ENCODE assay signal across 21 cellular contexts in genomic region chr5:173236531-173237501, GRCh38. TPM values are rescaled to one million over a fixed set of nuclear protein-coding genes. Genes with fewer than 3 reads are reported as not detected.
DNase-seq lines count a peak whose midpoint lies in the region; ATAC-seq and TF ChIP-seq lines count a peak whose summit lies in the region.
"Had no signal": no experiment of that assay in that cellular context is flagged by ENCODE, and none has a peak within 500 bp of the region (broad histone marks: within the 10 kb centered on the region; RNA-seq: fewer than 3 reads in every experiment).

No MANE protein-coding gene starts in this region.

- peaks cover 100% of the 10 kb centered on the region for H3K27me3 ChIP-seq in endodermal cell (ENCODE audit: control insufficient read depth, insufficient read depth, low read length, poor library complexity, severe bottlenecking)
- H3K27me3 ChIP-seq in gastrocnemius medialis: peaks cover 90 to 100% (median 94%) of the 10 kb centered on the region in 3 donors

- H3K4me3 ChIP-seq in endodermal cell (ENCODE audit: low read length) (no peak overlapping the region), gastrocnemius medialis (no peak overlapping the region)
- H3K4me3 ChIP-seq: A549, colonic mucosa, left lung, psoas muscle, uterus had no signal

- H3K9me3 ChIP-seq in ES-I3 (ENCODE audit: control insufficient read depth, insufficient read depth, low read length) (no peaks in the 10 kb centered on the region), endodermal cell (ENCODE audit: control insufficient read depth, low read length) (no peaks in the 10 kb centered on the region), gastrocnemius medialis (no peaks in the 10 kb centered on the region)
- H3K9me3 ChIP-seq: A549, colonic mucosa, left lung, psoas muscle, uterus had no signal

- peaks cover 88% of the 10 kb centered on the region for H3K27me3 Mint-ChIP-seq in activated CD8-positive, alpha-beta T cell treated with anti-CD3 and anti-CD28 coated beads for 36 hours
- peaks cover 83% of the 10 kb centered on the region for H3K27me3 Mint-ChIP-seq in activated CD8-positive, alpha-beta T cell treated with anti-CD3 and anti-CD28 coated beads, Interleukin-2, amount 10 ng/mL, durations not matched to agents 7 days and 5 days (ENCODE audit: low read depth)
- H3K27me3 Mint-ChIP-seq in endodermal cell (ENCODE audit: insufficient read depth) (peaks cover 100% of the 10 kb centered on the region), nephron (ENCODE audit: low read depth) (peaks cover 100% of the 10 kb centered on the region)

- peaks cover 20% of the 10 kb centered on the region for H3K4me1 ChIP-seq in ES-I3 (ENCODE audit: insufficient read depth, low read length)
- peaks cover 3% of the 10 kb centered on the region for H3K4me1 ChIP-seq in endodermal cell (ENCODE audit: control insufficient read depth, insufficient read depth, low read length)
- peaks cover 10 to 12% of the 10 kb centered on the region in 2 donors for H3K4me1 ChIP-seq in gastrocnemius medialis

- POLR2A ChIA-PET in activated CD8-positive, alpha-beta T cell treated with anti-CD3 and anti-CD28 coated beads for 36 hours (lab: Charles Lee): interaction anchor here (0.6 to 0.9 kb wide), 2 partner anchors 8 to 380 kb away, joined by 3 read pairs; no protein-coding TSS in a partner anchor
- POLR2A ChIA-PET in activated CD8-positive, alpha-beta T cell treated with anti-CD3 and anti-CD28 coated beads, Interleukin-2, amount 10 ng/mL, durations not matched to agents 7 days and 5 days (lab: Charles Lee): no interaction called here

- DNase-seq in activated CD8-positive, alpha-beta T cell treated with anti-CD3 and anti-CD28 coated beads for 36 hours: peak; percentile 56
- no peak for DNase-seq in activated CD8-positive, alpha-beta T cell treated with anti-CD3 and anti-CD28 coated beads, Interleukin-2, amount 10 ng/mL, durations not matched to agents 7 days and 5 days
- peak; percentile 70 for DNase-seq in endodermal cell
- no peak for DNase-seq in gastrocnemius medialis
- DNase-seq: activated CD4-positive, alpha-beta memory T cell treated with anti-CD3 and anti-CD28 coated beads, Interleukin-2, amount 10 ng/mL, durations not matched to agents 7 days and 5 days; activated effector memory CD4-positive, alpha-beta T cell treated with Interleukin-2 at 50 U/mL for 16 hours; C1 segment of cervical spinal cord; colonic mucosa; left lung; NCI-H146; psoas muscle; SW 1271; uterus had no signal

- no peaks in the 10 kb centered on the region for H3K36me3 Mint-ChIP-seq in activated CD8-positive, alpha-beta T cell treated with anti-CD3 and anti-CD28 coated beads for 36 hours (ENCODE audit: low read depth)
- peaks cover 1% of the 10 kb centered on the region for H3K36me3 Mint-ChIP-seq in activated CD8-positive, alpha-beta T cell treated with anti-CD3 and anti-CD28 coated beads, Interleukin-2, amount 10 ng/mL, durations not matched to agents 7 days and 5 days (ENCODE audit: low read depth)
- H3K36me3 Mint-ChIP-seq in endodermal cell (ENCODE audit: low read depth) (no peaks in the 10 kb centered on the region), nephron (ENCODE audit: low read depth) (no peaks in the 10 kb centered on the region)

- H3K27ac Mint-ChIP-seq in activated CD8-positive, alpha-beta T cell treated with anti-CD3 and anti-CD28 coated beads for 36 hours: no peak overlapping the region
- H3K27ac Mint-ChIP-seq in activated CD8-positive, alpha-beta T cell treated with anti-CD3 and anti-CD28 coated beads, Interleukin-2, amount 10 ng/mL, durations not matched to agents 7 days and 5 days: no peak overlapping the region
- H3K27ac Mint-ChIP-seq in endodermal cell (no peak overlapping the region), nephron (no peak overlapping the region)
- H3K27ac Mint-ChIP-seq: activated CD4-positive, alpha-beta memory T cell treated with anti-CD3 and anti-CD28 coated beads, Interleukin-2, amount 10 ng/mL, durations not matched to agents 7 days and 5 days had no signal

- in situ Hi-C loops in gastrocnemius medialis (cut with MboI; ENCODE audit: low sequenced_read_pairs in 4 of 4): no loop called here

- intact Hi-C loops in activated CD8-positive, alpha-beta T cell treated with anti-CD3 and anti-CD28 coated beads for 36 hours (cut with micrococcal nuclease): loop anchor here (10.0 kb wide), 1 partner anchor 1932 kb away; the partner anchor contains the start of gene TLX3
- intact Hi-C loops in gastrocnemius medialis (cut with DNase I; ENCODE audit: low total_unique reads): no loop called here

- H3K4me3 Mint-ChIP-seq in activated CD8-positive, alpha-beta T cell treated with anti-CD3 and anti-CD28 coated beads for 36 hours: no peak overlapping the region
- no peak overlapping the region for H3K4me3 Mint-ChIP-seq in activated CD8-positive, alpha-beta T cell treated with anti-CD3 and anti-CD28 coated beads, Interleukin-2, amount 10 ng/mL, durations not matched to agents 7 days and 5 days
- H3K4me3 Mint-ChIP-seq in endodermal cell (peak overlapping the region; percentile 50), nephron (peak overlapping the region; percentile 14 to 38 (median 21))
- H3K4me3 Mint-ChIP-seq: activated CD4-positive, alpha-beta memory T cell treated with anti-CD3 and anti-CD28 coated beads, Interleukin-2, amount 10 ng/mL, durations not matched to agents 7 days and 5 days had no signal

- no peak for TF ChIP-seq CTCF in activated CD8-positive, alpha-beta T cell treated with anti-CD3 and anti-CD28 coated beads for 36 hours (IDR thresholded peaks at IDR 0.05)
- no peak for TF ChIP-seq CTCF in endodermal cell (conservative IDR thresholded peaks at IDR 0.05)
- no peak for TF ChIP-seq CTCF in nephron (IDR thresholded peaks at IDR 0.05; ENCODE audit: unreplicated experiment in 3 of 3)
- TF ChIP-seq CTCF in gastrocnemius medialis (IDR thresholded peaks at IDR 0.05 in 4 of 5, conservative IDR thresholded peaks at IDR 0.05 in 1 of 5): no peak

- TF ChIP-seq POLR2A in gastrocnemius medialis (IDR thresholded peaks at IDR 0.05): no peak

- no peak for ATAC-seq in activated CD8-positive, alpha-beta T cell treated with anti-CD3 and anti-CD28 coated beads for 36 hours
- ATAC-seq in activated CD8-positive, alpha-beta T cell treated with anti-CD3 and anti-CD28 coated beads, Interleukin-2, amount 10 ng/mL, durations not matched to agents 7 days and 5 days: no peak
- ATAC-seq in HG02678 (IDR thresholded peaks at IDR 0.05; ENCODE audit: unreplicated experiment): no peak
- ATAC-seq in gastrocnemius medialis: no peak
- no peak for ATAC-seq in HG02571 (IDR thresholded peaks at IDR 0.05; ENCODE audit: unreplicated experiment)
- ATAC-seq: A549, left lung, psoas muscle had no signal

- CTCF ChIA-PET in activated CD8-positive, alpha-beta T cell treated with anti-CD3 and anti-CD28 coated beads for 36 hours (lab: Charles Lee): interaction anchor here (0.9 to 1.4 kb wide), 4 partner anchors 11 to 95 kb away, joined by 3 to 5 read pairs (median 3); no protein-coding TSS in a partner anchor
- CTCF ChIA-PET in activated CD8-positive, alpha-beta T cell treated with anti-CD3 and anti-CD28 coated beads, Interleukin-2, amount 10 ng/mL, durations not matched to agents 7 days and 5 days (lab: Charles Lee): interaction anchor here (0.5 to 1.0 kb wide), 3 partner anchors 10 to 379 kb away, joined by 3 read pairs; no protein-coding TSS in a partner anchor

- H3K36me3 ChIP-seq in ES-I3 (ENCODE audit: insufficient read depth, low read length) (no peaks in the 10 kb centered on the region), endodermal cell (ENCODE audit: control insufficient read depth, insufficient read depth, low read length) (no peaks in the 10 kb centered on the region), gastrocnemius medialis (no peaks in the 10 kb centered on the region)
- H3K36me3 ChIP-seq: colonic mucosa, left lung, uterus had no signal

- peaks cover 34% of the 10 kb centered on the region for H3K4me1 Mint-ChIP-seq in activated CD8-positive, alpha-beta T cell treated with anti-CD3 and anti-CD28 coated beads for 36 hours (ENCODE audit: low read depth)
- peaks cover 29% of the 10 kb centered on the region for H3K4me1 Mint-ChIP-seq in activated CD8-positive, alpha-beta T cell treated with anti-CD3 and anti-CD28 coated beads, Interleukin-2, amount 10 ng/mL, durations not matched to agents 7 days and 5 days (ENCODE audit: low read depth)
- H3K4me1 Mint-ChIP-seq in endodermal cell: peaks cover 48% of the 10 kb centered on the region
- peaks cover 40% of the 10 kb centered on the region for H3K4me1 Mint-ChIP-seq in nephron

- no peaks in the 10 kb centered on the region for H3K9me3 Mint-ChIP-seq in activated CD8-positive, alpha-beta T cell treated with anti-CD3 and anti-CD28 coated beads for 36 hours
- H3K9me3 Mint-ChIP-seq in activated CD8-positive, alpha-beta T cell treated with anti-CD3 and anti-CD28 coated beads, Interleukin-2, amount 10 ng/mL, durations not matched to agents 7 days and 5 days (ENCODE audit: insufficient read depth): no peaks in the 10 kb centered on the region
- H3K9me3 Mint-ChIP-seq in endodermal cell (no peaks in the 10 kb centered on the region), nephron (no peaks in the 10 kb centered on the region)
- H3K9me3 Mint-ChIP-seq: activated CD4-positive, alpha-beta memory T cell treated with anti-CD3 and anti-CD28 coated beads, Interleukin-2, amount 10 ng/mL, durations not matched to agents 7 days and 5 days had no signal

- 8 to 9% methylated on average over 36 to 61 of the region's 61 CpGs for WGBS in endodermal cell (ENCODE audit: insufficient coverage in 1 of 2, insufficient read length in 1 of 2), 2 experiments

- H3K27ac ChIP-seq in endodermal cell (ENCODE audit: low read depth, low read length): no peak overlapping the region
- H3K27ac ChIP-seq in gastrocnemius medialis: no peak overlapping the region
- H3K27ac ChIP-seq: colonic mucosa, epithelial cell of prostate, left lung, psoas muscle, uterus had no signal

- peak overlapping the region; percentile 14; the same call in 1 of the 2 replicates for H3K9ac ChIP-seq in ES-I3 (ENCODE audit: low read depth, low read length)
- H3K9ac ChIP-seq in endodermal cell (ENCODE audit: extremely low read depth, low read length, poor library complexity, severe bottlenecking): no peak overlapping the region

RNA-seq across cellular contexts. Expression of gene NKX2-5, which starts 1.8 kb away (rescaled TPM):
- under 1 TPM in 1 of 2 experiments, not detected in 1; 0.36 TPM for total RNA-seq in activated CD8-positive, alpha-beta T cell treated with anti-CD3 and anti-CD28 coated beads for 36 hours
- not detected for total RNA-seq in activated CD8-positive, alpha-beta T cell treated with anti-CD3 and anti-CD28 coated beads, Interleukin-2, amount 10 ng/mL, durations not matched to agents 7 days and 5 days
- under 1 TPM; 0.33 to 0.37 TPM for total RNA-seq in endodermal cell
- polyA plus RNA-seq in endodermal cell (2013, experiment 1 of 2): 0.75 TPM
- polyA plus RNA-seq in endodermal cell (2013, experiment 2 of 2): 1.1 TPM
- total RNA-seq in gastrocnemius medialis: not detected
- total RNA-seq: activated CD4-positive, alpha-beta memory T cell treated with anti-CD3 and anti-CD28 coated beads, Interleukin-2, amount 10 ng/mL, durations not matched to agents 7 days and 5 days; colonic mucosa; frontal cortex; left lung; M059J; uterus had no signal
- polyA plus RNA-seq: psoas muscle had no signal

Comparison
In these comparisons a context has a peak if more than half of its experiments do, and no peak if none do; other contexts are left out.
1. DNase-seq: peak in activated CD8-positive, alpha-beta T cell treated with anti-CD3 and anti-CD28 coated beads for 36 hours (single experiment) and endodermal cell (single experiment); none in activated CD8-positive, alpha-beta T cell treated with anti-CD3 and anti-CD28 coated beads, Interleukin-2, amount 10 ng/mL, durations not matched to agents 7 days and 5 days (single experiment) and gastrocnemius medialis (0 of 2).
2. H3K4me3 Mint-ChIP-seq: peak in endodermal cell (single experiment) and nephron (3 of 3); none in activated CD8-positive, alpha-beta T cell treated with anti-CD3 and anti-CD28 coated beads for 36 hours (single experiment) and activated CD8-positive, alpha-beta T cell treated with anti-CD3 and anti-CD28 coated beads, Interleukin-2, amount 10 ng/mL, durations not matched to agents 7 days and 5 days (single experiment).